Comparison of ENCODE assay signal across 28 cellular contexts in the genomic region with DNA sequence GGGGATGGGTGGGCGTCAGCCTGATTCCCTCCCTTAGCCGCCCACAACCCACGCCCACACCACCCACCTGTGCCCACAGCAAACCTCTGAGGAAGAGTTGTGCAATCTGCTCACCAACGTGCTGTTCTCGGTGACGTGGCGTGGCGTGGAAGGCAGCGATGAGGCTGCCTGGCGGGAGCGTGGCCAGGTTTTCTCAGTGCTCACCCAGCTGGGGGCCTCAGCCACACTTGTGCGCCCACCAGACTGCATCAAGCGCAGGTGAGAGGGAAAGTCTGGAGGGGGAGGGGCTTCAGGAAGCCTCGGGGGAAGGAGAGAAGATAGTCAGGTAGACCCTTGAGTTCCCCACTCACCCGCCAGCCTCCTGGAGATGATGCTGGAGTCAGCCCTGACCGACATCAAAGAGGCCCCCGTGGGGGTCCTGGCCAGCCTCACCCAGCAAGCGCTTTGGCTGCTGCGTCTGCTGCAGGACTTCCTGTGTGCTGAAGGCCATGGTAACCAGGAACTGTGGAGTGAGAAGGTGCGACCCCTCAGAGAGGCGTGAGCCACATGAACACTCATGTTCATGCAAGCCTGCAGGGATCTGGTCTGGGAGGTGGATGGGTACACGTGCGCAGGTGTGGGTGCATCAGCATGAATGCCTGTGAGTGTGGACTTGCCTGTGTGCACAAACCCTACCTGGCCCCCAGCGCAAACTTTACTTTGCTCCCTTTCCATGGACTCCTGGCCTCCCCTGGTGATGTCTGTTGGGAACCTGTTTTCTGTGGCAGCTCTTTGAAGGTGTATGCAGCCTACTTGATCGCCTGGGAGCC. TPM values are rescaled to one million over a fixed set of nuclear protein-coding genes. Genes with fewer than 3 reads are reported as not detected.
DNase-seq lines count a peak whose midpoint lies in the region; ATAC-seq and TF ChIP-seq lines count a peak whose summit lies in the region.
"Had no signal": no experiment of that assay in that cellular context is flagged by ENCODE, and none has a peak within 500 bp of the region (broad histone marks: within the 10 kb centered on the region; RNA-seq: fewer than 3 reads in every experiment).

No MANE protein-coding gene starts in this region.

- ATAC-seq in Right ventricle myocardium superior (ENCODE audit: poor library complexity) (no peak), heart left ventricle (no peak), HG02763 (IDR thresholded peaks at IDR 0.05; ENCODE audit: unreplicated experiment) (no peak)
- ATAC-seq in natural killer cell treated with Interleukin-12 subunit alpha and Interleukin-12 subunit beta and Interleukin-15 and Interleukin-18, amount 100 ng/mL, for 72 hours, result peak; percentile 53 to 64
- ATAC-seq: A549; CD8-positive, alpha-beta T cell; left lung; stimulated activated naive B cell treated with anti-CD40 and anti-IgM and Interleukin-4, amounts not matched to agents 10 μg/mL and 1 μg/mL and 100 μg/mL, for 72 hours had no signal

- H3K4me3 ChIP-seq in heart left ventricle, result no peak overlapping the region
- no peak overlapping the region for H3K4me3 ChIP-seq in lower leg skin (ENCODE audit: low read depth, poor library complexity, severe bottlenecking)
- H3K4me3 ChIP-seq: A549, left lung, MG63 had no signal

- peaks cover 0 to 88% (median 42%) of the 10 kb centered on the region in 9 donors for H3K36me3 ChIP-seq in heart left ventricle
- H3K36me3 ChIP-seq: MG63 had no signal

- peak; percentile 19 for DNase-seq in Right ventricle myocardium superior
- DNase-seq in heart left ventricle, result no peak
- peak; percentile 78 for DNase-seq in chondrocyte (ENCODE audit: low spot score)
- DNase-seq in natural killer cell treated with Interleukin-12 subunit alpha and Interleukin-12 subunit beta and Interleukin-15 and Interleukin-18, amount 100 ng/mL, for 72 hours (ENCODE audit: low spot score), result no peak
- no peak for DNase-seq in lower leg skin (ENCODE audit: low spot score in 2 of 2)
- no peak for DNase-seq in KBM-7
- no peak for DNase-seq in NCI-H1092 treated with DMSO at 0.1 percent for 48 hours (lab: John Stamatoyannopoulos, UW)
- DNase-seq: activated CD4-positive, alpha-beta T cell treated with anti-CD3 and anti-CD28 coated beads, Interleukin-2, amount 50 U/mL, for 48 hours; activated naive CD4-positive, alpha-beta T cell treated with anti-CD3 and anti-CD28 coated beads for 36 hours; AML-193; DMS 273 treated with DMSO at 0.1 percent for 48 hours; KG1; MG63; NCI-H1105 treated with DMSO at 0.1 percent for 48 hours; NCI-H1930; NCI-H2171 treated with DMSO at 0.1 percent for 48 hours; NCI-H510A; nucleus accumbens; stimulated activated CD4-positive, alpha-beta T cell treated with anti-CD3 and anti-CD28 coated beads, Interleukin-15, amount 100 ng/mL, for 24 hours; stimulated activated naive B cell treated with anti-CD40 and anti-IgM and Interleukin-4, amounts not matched to agents 10 μg/mL and 1 μg/mL and 100 μg/mL, for 72 hours; substantia nigra; T-helper 1 cell had no signal

- no peak overlapping the region for H3K4me3 Mint-ChIP-seq in chondrocyte (ENCODE audit: unreplicated experiment)
- no peak overlapping the region for H3K4me3 Mint-ChIP-seq in natural killer cell treated with Interleukin-12 subunit alpha and Interleukin-12 subunit beta and Interleukin-15 and Interleukin-18, amount 100 ng/mL, for 72 hours
- H3K4me3 Mint-ChIP-seq: activated naive CD4-positive, alpha-beta T cell treated with anti-CD3 and anti-CD28 coated beads for 36 hours; brain; CD8-positive, alpha-beta T cell; stimulated activated naive B cell treated with anti-CD40 and anti-IgM and Interleukin-4, amounts not matched to agents 10 μg/mL and 1 μg/mL and 100 μg/mL, for 72 hours; type B pancreatic cell had no signal

- H3K27me3 Mint-ChIP-seq in chondrocyte (ENCODE audit: low read depth), result no peaks in the 10 kb centered on the region
- H3K27me3 Mint-ChIP-seq in natural killer cell treated with Interleukin-12 subunit alpha and Interleukin-12 subunit beta and Interleukin-15 and Interleukin-18, amount 100 ng/mL, for 72 hours, result no peaks in the 10 kb centered on the region
- H3K27me3 Mint-ChIP-seq: brain; stimulated activated naive B cell treated with anti-CD40 and anti-IgM and Interleukin-4, amounts not matched to agents 10 μg/mL and 1 μg/mL and 100 μg/mL, for 72 hours; type B pancreatic cell had no signal

- in situ Hi-C loops in KBM-7 (cut with MboI; ENCODE audit: low pct_unique_long_range_greater_than_20kb, low sequenced_read_pairs), result no loop called here

- H3K9me3 Mint-ChIP-seq in chondrocyte (ENCODE audit: low read depth), result no peaks in the 10 kb centered on the region
- no peaks in the 10 kb centered on the region for H3K9me3 Mint-ChIP-seq in natural killer cell treated with Interleukin-12 subunit alpha and Interleukin-12 subunit beta and Interleukin-15 and Interleukin-18, amount 100 ng/mL, for 72 hours
- H3K9me3 Mint-ChIP-seq: activated naive CD4-positive, alpha-beta T cell treated with anti-CD3 and anti-CD28 coated beads for 36 hours; brain; CD8-positive, alpha-beta T cell; stimulated activated naive B cell treated with anti-CD40 and anti-IgM and Interleukin-4, amounts not matched to agents 10 μg/mL and 1 μg/mL and 100 μg/mL, for 72 hours; type B pancreatic cell had no signal

- H3K9me3 ChIP-seq in heart left ventricle, result no peaks in the 10 kb centered on the region
- H3K9me3 ChIP-seq: A549, left lung, MG63 had no signal

- no peaks in the 10 kb centered on the region for H3K27me3 ChIP-seq in heart left ventricle
- H3K27me3 ChIP-seq: left lung, MG63 had no signal

- H3K27ac Mint-ChIP-seq in chondrocyte (ENCODE audit: unreplicated experiment), result no peak overlapping the region
- H3K27ac Mint-ChIP-seq in natural killer cell treated with Interleukin-12 subunit alpha and Interleukin-12 subunit beta and Interleukin-15 and Interleukin-18, amount 100 ng/mL, for 72 hours, result peak overlapping the region in 1 of 2 donors; percentile 55
- H3K27ac Mint-ChIP-seq: activated naive CD4-positive, alpha-beta T cell treated with anti-CD3 and anti-CD28 coated beads for 36 hours; stimulated activated naive B cell treated with anti-CD40 and anti-IgM and Interleukin-4, amounts not matched to agents 10 μg/mL and 1 μg/mL and 100 μg/mL, for 72 hours had no signal

- intact Hi-C loops in Right ventricle myocardium superior (cut with DNase I), result loop anchor here (10.0 kb wide), 1 partner anchor 296 kb away; a partner anchor contains a TSS
- intact Hi-C loops in heart left ventricle (cut with DNase I), result loop anchor here in 2 of 10 donors (10.0 kb wide), 1 partner anchor 296 kb away; a partner anchor contains a TSS
- intact Hi-C loops in lower leg skin (cut with DNase I; ENCODE audit: low total_unique reads), result loop anchor here (5.0 kb wide), 1 partner anchor 74 kb away; no protein-coding TSS in a partner anchor

- H3K4me1 ChIP-seq in heart left ventricle, result peaks cover 0 to 13% (median 0%) of the 10 kb centered on the region in 12 donors

- H3K4me1 Mint-ChIP-seq in chondrocyte (ENCODE audit: low read depth), result no peaks in the 10 kb centered on the region
- peaks cover 17 to 25% of the 10 kb centered on the region in 2 donors for H3K4me1 Mint-ChIP-seq in natural killer cell treated with Interleukin-12 subunit alpha and Interleukin-12 subunit beta and Interleukin-15 and Interleukin-18, amount 100 ng/mL, for 72 hours (ENCODE audit: low read depth in 2 of 2)
- H3K4me1 Mint-ChIP-seq: brain had no signal

- H3K36me3 Mint-ChIP-seq in chondrocyte (ENCODE audit: low read depth), result peaks cover 8% of the 10 kb centered on the region
- H3K36me3 Mint-ChIP-seq in natural killer cell treated with Interleukin-12 subunit alpha and Interleukin-12 subunit beta and Interleukin-15 and Interleukin-18, amount 100 ng/mL, for 72 hours, result no peaks in the 10 kb centered on the region
- H3K36me3 Mint-ChIP-seq: brain had no signal

- no peak overlapping the region for H3K27ac ChIP-seq in heart left ventricle
- H3K27ac ChIP-seq: A549, left lung had no signal

- no peak for TF ChIP-seq CTCF in heart left ventricle (IDR thresholded peaks at IDR 0.05)
- no peak for TF ChIP-seq CTCF in chondrocyte (IDR thresholded peaks at IDR 0.05)
- no peak for TF ChIP-seq CTCF in lower leg skin (IDR thresholded peaks at IDR 0.05)

- 91 to 94% (median 93%) methylated on average over 21 to 25 of the region's 25 CpGs for WGBS in heart left ventricle, 4 donors
- 84 to 92% methylated on average over 25 of the region's 25 CpGs for WGBS in lower leg skin, 2 donors

- TF ChIP-seq POLR2A in heart left ventricle (IDR thresholded peaks at IDR 0.05) (no peak), lower leg skin (IDR thresholded peaks at IDR 0.05) (no peak)

RNA-seq across cellular contexts. Expression of a gene that starts 21.7 kb away (rescaled TPM):
- total RNA-seq in Right ventricle myocardium superior (11.7 TPM), heart left ventricle (10 to 100 TPM in 6 of 9 donors, 1 to 10 TPM in 3; 8.1 to 41.1 (median 12.0) TPM), chondrocyte (15.9 to 18.1 TPM (median 16.5 TPM) in 3 replicates), lower leg skin (100 to 1,000 TPM; 176 to 519 (median 217) TPM)
- 10 to 100 TPM; 16.3 to 45.7 TPM for polyA plus RNA-seq in heart left ventricle
- total RNA-seq in natural killer cell treated with Interleukin-12 subunit alpha and Interleukin-12 subunit beta and Interleukin-15 and Interleukin-18, amount 100 ng/mL, for 72 hours, result 100 to 1,000 TPM; 121 to 255 TPM

RNA-seq across cellular contexts. Expression of a gene that starts 24.6 kb away (rescaled TPM):
- 29.2 TPM for total RNA-seq in Right ventricle myocardium superior
- total RNA-seq in heart left ventricle, result 10 to 100 TPM; 27.1 to 36.8 (median 33.3) TPM
- 100 to 1,000 TPM in 1 of 2 donors, 10 to 100 TPM in 1; 83.5 to 120 TPM for polyA plus RNA-seq in heart left ventricle
- total RNA-seq in chondrocyte, result 21.8 to 23.3 TPM (median 22.3 TPM) in 3 replicates
- 10 to 100 TPM; 58.0 to 89.8 TPM for total RNA-seq in natural killer cell treated with Interleukin-12 subunit alpha and Interleukin-12 subunit beta and Interleukin-15 and Interleukin-18, amount 100 ng/mL, for 72 hours
- 100 to 1,000 TPM in 1 of 4 donors, 10 to 100 TPM in 3; 64.6 to 101 (median 82.5) TPM for total RNA-seq in lower leg skin

Comparison
In these comparisons a context has a peak if more than half of its experiments do, and no peak if none do; other contexts are left out.
1. DNase-seq: peak in Right ventricle myocardium superior (single experiment) and chondrocyte (single experiment); none in heart left ventricle (0 of 5), natural killer cell treated with Interleukin-12 subunit alpha and Interleukin-12 subunit beta and Interleukin-15 and Interleukin-18, amount 100 ng/mL, for 72 hours (single experiment), lower leg skin (0 of 2), KBM-7 (single experiment) and NCI-H1092 treated with DMSO at 0.1 percent for 48 hours (single experiment).
2. ATAC-seq: peak in natural killer cell treated with Interleukin-12 subunit alpha and Interleukin-12 subunit beta and Interleukin-15 and Interleukin-18, amount 100 ng/mL, for 72 hours (2 of 2); none in Right ventricle myocardium superior (single experiment), heart left ventricle (0 of 4) and HG02763 (single experiment).